ENCODE assay signal across 27 cellular contexts in genomic region chr9:102479191-102479590, GRCh38.
"Had no signal": no experiment of that assay in that cellular context is flagged by ENCODE, and none has a peak within 500 bp of the region (broad histone marks: within the 10 kb centered on the region; RNA-seq: fewer than 3 reads in every experiment).

No MANE protein-coding gene starts in this region.

- H3K4me3 ChIP-seq: colonic mucosa, dorsolateral prefrontal cortex, esophagus muscularis mucosa, lung, thoracic aorta had no signal

- H3K9me3 Mint-ChIP-seq: activated naive CD4-positive, alpha-beta T cell treated with anti-CD3 and anti-CD28 coated beads, Interleukin-2, amount 50 U/mL, for 24 hours; neural crest cell; stimulated activated naive B cell treated with anti-CD40 and anti-IgM and Interleukin-4, amounts not matched to agents 10 μg/mL and 1 μg/mL and 100 μg/mL, for 72 hours; type B pancreatic cell had no signal

- H3K36me3 ChIP-seq: colonic mucosa, esophagus muscularis mucosa, thoracic aorta had no signal

- H3K4me3 Mint-ChIP-seq: activated CD8-positive, alpha-beta T cell treated with anti-CD3 and anti-CD28 coated beads, Interleukin-2, amount 10 ng/mL, durations not matched to agents 7 days and 5 days; activated naive CD4-positive, alpha-beta T cell treated with anti-CD3 and anti-CD28 coated beads, Interleukin-2, amount 50 U/mL, for 24 hours; brain; central memory CD8-positive, alpha-beta T cell; effector memory CD8-positive, alpha-beta T cell; naive thymus-derived CD4-positive, alpha-beta T cell; neural crest cell; stimulated activated naive B cell treated with anti-CD40 and anti-IgM and Interleukin-4, amounts not matched to agents 10 μg/mL and 1 μg/mL and 100 μg/mL, for 72 hours; type B pancreatic cell had no signal

- H3K27ac ChIP-seq: colonic mucosa, dorsolateral prefrontal cortex, esophagus muscularis mucosa, thoracic aorta had no signal

- H3K9me3 ChIP-seq: colonic mucosa, esophagus muscularis mucosa, thoracic aorta had no signal

- FAIRE-seq: kidney, TTC549 had no signal

- ATAC-seq: activated CD8-positive, alpha-beta T cell treated with anti-CD3 and anti-CD28 coated beads, Interleukin-2, amount 10 ng/mL, durations not matched to agents 7 days and 5 days; effector memory CD8-positive, alpha-beta T cell; left lobe of liver; naive thymus-derived CD4-positive, alpha-beta T cell; sciatic nerve; stimulated activated naive B cell treated with anti-CD40 and anti-IgM and Interleukin-4, amounts not matched to agents 10 μg/mL and 1 μg/mL and 100 μg/mL, for 72 hours had no signal

- H3K4me1 ChIP-seq: colonic mucosa, esophagus muscularis mucosa had no signal

- H3K36me3 Mint-ChIP-seq: activated naive CD4-positive, alpha-beta T cell treated with anti-CD3 and anti-CD28 coated beads, Interleukin-2, amount 50 U/mL, for 24 hours; brain; naive thymus-derived CD4-positive, alpha-beta T cell; stimulated activated naive B cell treated with anti-CD40 and anti-IgM and Interleukin-4, amounts not matched to agents 10 μg/mL and 1 μg/mL and 100 μg/mL, for 72 hours; type B pancreatic cell had no signal

- H3K4me1 Mint-ChIP-seq: activated naive CD4-positive, alpha-beta T cell treated with anti-CD3 and anti-CD28 coated beads, Interleukin-2, amount 50 U/mL, for 24 hours; brain; central memory CD8-positive, alpha-beta T cell; naive thymus-derived CD4-positive, alpha-beta T cell; neural crest cell; stimulated activated naive B cell treated with anti-CD40 and anti-IgM and Interleukin-4, amounts not matched to agents 10 μg/mL and 1 μg/mL and 100 μg/mL, for 72 hours had no signal

- H3K27ac Mint-ChIP-seq: activated CD8-positive, alpha-beta T cell treated with anti-CD3 and anti-CD28 coated beads, Interleukin-2, amount 10 ng/mL, durations not matched to agents 7 days and 5 days; activated naive CD4-positive, alpha-beta T cell treated with anti-CD3 and anti-CD28 coated beads, Interleukin-2, amount 50 U/mL, for 24 hours; brain; effector memory CD8-positive, alpha-beta T cell; naive thymus-derived CD4-positive, alpha-beta T cell; stimulated activated naive B cell treated with anti-CD40 and anti-IgM and Interleukin-4, amounts not matched to agents 10 μg/mL and 1 μg/mL and 100 μg/mL, for 72 hours; type B pancreatic cell had no signal

- DNase-seq: activated CD4-positive, alpha-beta T cell treated with anti-CD3 and anti-CD28 coated beads for 1 hour; activated CD4-positive, alpha-beta T cell treated with anti-CD3 and anti-CD28 coated beads, Interleukin-2, amount 50 U/mL, for 1 hour; activated CD8-positive, alpha-beta T cell treated with anti-CD3 and anti-CD28 coated beads, Interleukin-2, amount 10 ng/mL, durations not matched to agents 7 days and 5 days; activated gamma-delta T cell treated with Interleukin-2 at 50 U/mL for 16 hours; activated T-cell treated with anti-CD3 and anti-CD28 coated beads, Interleukin-2, amount 50 U/mL, for 1 hour; anterior cingulate cortex; colonic mucosa; dorsolateral prefrontal cortex; effector memory CD8-positive, alpha-beta T cell; kidney; naive thymus-derived CD4-positive, alpha-beta T cell; posterior cingulate gyrus; stimulated activated CD4-positive, alpha-beta T cell treated with anti-CD3 and anti-CD28 coated beads, Interleukin-2, amount 100 ng/mL, for 48 hours; stimulated activated CD8-positive, alpha-beta memory T cell treated with anti-CD3 and anti-CD28 coated beads, Interleukin-4, amount 100 ng/mL, for 48 hours; stimulated activated naive B cell treated with anti-CD40 and anti-IgM and Interleukin-4, amounts not matched to agents 10 μg/mL and 1 μg/mL and 100 μg/mL, for 72 hours; T-helper 1 cell had no signal

- H3K27me3 Mint-ChIP-seq: central memory CD8-positive, alpha-beta T cell; effector memory CD8-positive, alpha-beta T cell; naive thymus-derived CD4-positive, alpha-beta T cell; stimulated activated naive B cell treated with anti-CD40 and anti-IgM and Interleukin-4, amounts not matched to agents 10 μg/mL and 1 μg/mL and 100 μg/mL, for 72 hours; type B pancreatic cell had no signal

- H3K27me3 ChIP-seq: colonic mucosa, dorsolateral prefrontal cortex, esophagus muscularis mucosa had no signal
